Comparison of ENCODE assay signal across 26 cellular contexts in genomic region chr17:54839022-54839806, GRCh38.
DNase-seq lines count a peak whose midpoint lies in the region; ATAC-seq and TF ChIP-seq lines count a peak whose summit lies in the region.
"Had no signal": no experiment of that assay in that cellular context is flagged by ENCODE, and none has a peak within 500 bp of the region (broad histone marks: within the 10 kb centered on the region; RNA-seq: fewer than 3 reads in every experiment).

No MANE protein-coding gene starts in this region.

- ATAC-seq in SK-N-SH treated with all-trans-retinoic acid at 6 μM for 48 hours (no peak), right lobe of liver (peak; percentile 51 to 73 (median 56)), HG02884 (IDR thresholded peaks at IDR 0.05; ENCODE audit: unreplicated experiment) (no peak)
- ATAC-seq: A549, GM12878 had no signal

- peaks cover 0 to 4% of the 10 kb centered on the region in 2 experiments; a peak in 2 of 4 replicates for H3K4me1 ChIP-seq in SK-N-SH (ENCODE audit: control insufficient read depth in 1 of 2, insufficient read depth in 2 of 2, low read depth in 1 of 2, low read length in 1 of 2)
- peaks cover 0 to 51% (median 18%) of the 10 kb centered on the region in 4 donors for H3K4me1 ChIP-seq in right lobe of liver
- no peaks in the 10 kb centered on the region for H3K4me1 ChIP-seq in Peyer's patch
- H3K4me1 ChIP-seq: A549, BLaER1 had no signal

- no peak overlapping the region for H3K4me2 ChIP-seq in SK-N-SH
- H3K4me2 ChIP-seq: A549, BLaER1 had no signal

- DNase-seq in SK-N-SH (peak; percentile 21), Ammon's horn (ENCODE audit: low spot score) (peak; percentile 12), NCI-H1694 treated with DMSO at 0.1 percent for 48 hours (lab: John Stamatoyannopoulos, UW) (peak; percentile 37), right lobe of liver (no peak), SIG-M5 (lab: John Stamatoyannopoulos, UW) (no peak), Peyer's patch (no peak)
- DNase-seq: AML-193; BE2C; C1 segment of cervical spinal cord; CD4-positive, alpha-beta memory T cell; CD4-positive, CD25-positive, alpha-beta regulatory T cell; CD8-positive, alpha-beta memory T cell; COR-L47; DMS 273 treated with DMSO at 0.1 percent for 48 hours; DMS153; DMS53; DMS79; DND-41; EL; GDM1 had no signal

- H3K79me2 ChIP-seq in SK-N-SH (ENCODE audit: insufficient read depth): no peaks in the 10 kb centered on the region

- H3K27ac ChIP-seq in SK-N-SH (ENCODE audit: low read depth in 2 of 2, low read length in 1 of 2) (peak overlapping the region in 1 of 2 experiments; percentile 75; a peak in 2 of 4 replicates), right lobe of liver (no peak overlapping the region), Peyer's patch (no peak overlapping the region)
- H3K27ac ChIP-seq: 22Rv1, A549, BLaER1 had no signal

- CTCF ChIA-PET in SK-N-SH (lab: Yijun Ruan, JAX): no interaction called here

- TF ChIP-seq POLR2A in right lobe of liver (IDR thresholded peaks at IDR 0.05) (no peak), Peyer's patch (IDR thresholded peaks at IDR 0.05) (no peak)

- no peak overlapping the region for H2AFZ ChIP-seq in SK-N-SH (ENCODE audit: low read depth)

- H3K27me3 ChIP-seq in SK-N-SH (ENCODE audit: insufficient read depth) (no peaks in the 10 kb centered on the region), right lobe of liver (no peaks in the 10 kb centered on the region), Peyer's patch (no peaks in the 10 kb centered on the region)
- H3K27me3 ChIP-seq: BE2C, BLaER1 had no signal

- POLR2A ChIA-PET in SK-N-SH (lab: Yijun Ruan, JAX): interaction anchor here (0.6 kb wide), 1 partner anchor 13 kb away, joined by 3 read pairs; no protein-coding TSS in a partner anchor

- WGBS in SK-N-SH (ENCODE audit: low lambda C conversion rate): 18% methylated on average over 2 of the region's 2 CpGs
- WGBS in right lobe of liver (ENCODE audit: insufficient coverage, low coverage, low lambda C conversion rate, missing lambda C conversion rate): 58% methylated on average over 2 of the region's 2 CpGs

- TF ChIP-seq EP300 in SK-N-SH (IDR thresholded peaks at IDR 0.05; ENCODE audit: borderline replicate concordance in 1 of 2, low read depth in 1 of 2, low read length in 1 of 2): peak in 1 of 2 experiments; percentile 82; a peak in 2 of 4 replicates

- intact Hi-C loops in right lobe of liver (cut with DNase I): no loop called here

- H3K9me2 ChIP-seq in SK-N-SH: no peaks in the 10 kb centered on the region

- H3F3A ChIP-seq in SK-N-SH (replicated peaks; ENCODE audit: insufficient read depth): no peaks in the 10 kb centered on the region

- H3K36me3 ChIP-seq in SK-N-SH (replicated peaks in 1 of 2; ENCODE audit: control insufficient read depth in 1 of 2, insufficient read depth in 2 of 2, low read length in 1 of 2) (no peaks in the 10 kb centered on the region), right lobe of liver (no peaks in the 10 kb centered on the region), Peyer's patch (no peaks in the 10 kb centered on the region)
- H3K36me3 ChIP-seq: BE2C, BLaER1 had no signal

- H3K9me3 ChIP-seq in SK-N-SH (no peaks in the 10 kb centered on the region), right lobe of liver (no peaks in the 10 kb centered on the region), Peyer's patch (no peaks in the 10 kb centered on the region)
- H3K9me3 ChIP-seq: A549, BE2C had no signal

- TF ChIP-seq RAD21 in SK-N-SH (IDR thresholded peaks at IDR 0.05; ENCODE audit: low read length): no peak

- H3K4me3 ChIP-seq in SK-N-SH (ENCODE audit: low read depth in 2 of 2, low read length in 1 of 2) (no peak overlapping the region), right lobe of liver (no peak overlapping the region), Peyer's patch (no peak overlapping the region)
- H3K4me3 ChIP-seq: A549, BLaER1, GM12878 had no signal

- no peaks in the 10 kb centered on the region for H4K20me1 ChIP-seq in SK-N-SH (ENCODE audit: insufficient read depth)
- H4K20me1 ChIP-seq: BLaER1 had no signal

- H3K9ac ChIP-seq in SK-N-SH: no peak overlapping the region
- H3K9ac ChIP-seq: BLaER1 had no signal

- TF ChIP-seq CTCF in SK-N-SH (IDR thresholded peaks at IDR 0.05): no peak
- TF ChIP-seq CTCF in right lobe of liver (IDR thresholded peaks at IDR 0.05): no peak
- TF ChIP-seq CTCF in Peyer's patch (IDR thresholded peaks at IDR 0.05): no peak

TF ChIP-seq in SK-N-SH, 30 proteins besides CTCF, POLR2A, EP300 and RAD21:
- peak; percentile 43 for TF ChIP-seq GATA2 (CRISPR knock-in tag; IDR thresholded peaks at IDR 0.05)
- TF ChIP-seq GABPA (IDR thresholded peaks at IDR 0.05; ENCODE audit: low read depth): no peak
- TF ChIP-seq CHD2 (IDR thresholded peaks at IDR 0.05; ENCODE audit: low read length, partially characterized antibody): peak; percentile 14
- TF ChIP-seq RCOR1 (IDR thresholded peaks at IDR 0.05; ENCODE audit: low read length): peak; percentile 77; the same call in 1 of the 2 replicates

TF ChIP-seq in SK-N-SH treated with all-trans-retinoic acid at 6 μM for 48 hours, 23 proteins besides CTCF, POLR2A, EP300 and RAD21:
- TF ChIP-seq RARB (CRISPR knock-in tag; IDR thresholded peaks at IDR 0.05): no peak
- no peak for TF ChIP-seq OSR1 (CRISPR knock-in tag; IDR thresholded peaks at IDR 0.05)
- no peak for TF ChIP-seq PATZ1 (CRISPR knock-in tag; IDR thresholded peaks at IDR 0.05; ENCODE audit: borderline replicate concordance)
- no peak for TF ChIP-seq ISL1 (CRISPR knock-in tag; IDR thresholded peaks at IDR 0.05)
- no peak for TF ChIP-seq ESRRG (CRISPR knock-in tag; IDR thresholded peaks at IDR 0.05)
- TF ChIP-seq ARNTL (CRISPR knock-in tag; IDR thresholded peaks at IDR 0.05; ENCODE audit: borderline replicate concordance, low read depth): no peak
- TF ChIP-seq ZNF70 (CRISPR knock-in tag; IDR thresholded peaks at IDR 0.05): no peak
- no peak for TF ChIP-seq ZNF8 (CRISPR knock-in tag; IDR thresholded peaks at IDR 0.05)
- no peak for TF ChIP-seq TOX (CRISPR knock-in tag; IDR thresholded peaks at IDR 0.05; ENCODE audit: borderline replicate concordance)
- TF ChIP-seq CREB5 (CRISPR knock-in tag; IDR thresholded peaks at IDR 0.05; ENCODE audit: low read depth): no peak
- TF ChIP-seq BACH2 (CRISPR knock-in tag; IDR thresholded peaks at IDR 0.05; ENCODE audit: borderline replicate concordance): no peak

Comparison
In these comparisons a context has a peak if more than half of its experiments do, and no peak if none do; other contexts are left out.
1. DNase-seq: peak in SK-N-SH (single experiment), Ammon's horn (single experiment) and NCI-H1694 treated with DMSO at 0.1 percent for 48 hours (single experiment); none in right lobe of liver (0 of 3), SIG-M5 (single experiment) and Peyer's patch (0 of 3).
2. ATAC-seq: peak in right lobe of liver (4 of 4); none in SK-N-SH treated with all-trans-retinoic acid at 6 μM for 48 hours (single experiment) and HG02884 (single experiment).